8 cellular contexts compared by ENCODE assay signal in genomic region chr9:95048225-95049087, GRCh38.
DNase-seq lines count a peak whose midpoint lies in the region; ATAC-seq and TF ChIP-seq lines count a peak whose summit lies in the region.

No MANE protein-coding gene starts in this region.

- ATAC-seq in activated CD4-positive, alpha-beta T cell treated with anti-CD3 and anti-CD28 coated beads for 36 hours, result peak; percentile 83
- ATAC-seq in lung (ENCODE audit: insufficient read depth, low FRiP score), result peak; percentile 95

- H3K9me3 Mint-ChIP-seq in activated CD4-positive, alpha-beta T cell treated with anti-CD3 and anti-CD28 coated beads for 36 hours (ENCODE audit: low read depth), result no peaks in the 10 kb centered on the region

- H3K27ac Mint-ChIP-seq in activated CD4-positive, alpha-beta T cell treated with anti-CD3 and anti-CD28 coated beads for 36 hours, result no peak overlapping the region

- H3K4me3 Mint-ChIP-seq in activated CD4-positive, alpha-beta T cell treated with anti-CD3 and anti-CD28 coated beads for 36 hours, result peak overlapping the region; percentile 69

- intact Hi-C loops in activated CD4-positive, alpha-beta T cell treated with anti-CD3 and anti-CD28 coated beads for 36 hours (cut with DNase I, micrococcal nuclease), result loop anchor here in 1 of 2 experiments (1.0 to 2.0 kb wide), 2 partner anchors 44 to 266 kb away; no protein-coding TSS in a partner anchor

- H3K27me3 Mint-ChIP-seq in activated CD4-positive, alpha-beta T cell treated with anti-CD3 and anti-CD28 coated beads for 36 hours, result peaks cover 14% of the 10 kb centered on the region

- H3K9me3 ChIP-seq in HEK293 (ENCODE audit: control insufficient read depth, insufficient read depth, low read depth, low read length), result no peaks in the 10 kb centered on the region
- H3K9me3 ChIP-seq in lung (ENCODE audit: control insufficient read depth in 2 of 2, insufficient read depth in 1 of 2, low read length in 1 of 2), result peaks cover 0 to 3% of the 10 kb centered on the region in 2 donors

- H3K4me1 ChIP-seq in HEK293 (ENCODE audit: control insufficient read depth, insufficient read depth, low read length), result peaks cover 18% of the 10 kb centered on the region
- H3K4me1 ChIP-seq in lung (ENCODE audit: control insufficient read depth in 2 of 2, insufficient read depth in 2 of 2, low read length in 2 of 2), result peaks cover 7 to 11% of the 10 kb centered on the region in 2 donors

- H3K36me3 ChIP-seq in HEK293 (ENCODE audit: control insufficient read depth in 2 of 2, insufficient read depth in 1 of 2, low read length in 2 of 2) (no peaks in the 10 kb centered on the region), lung (ENCODE audit: control insufficient read depth in 2 of 2, insufficient read depth in 2 of 2, low read length in 2 of 2) (peaks cover 0 to 4% of the 10 kb centered on the region in 2 donors)

- CTCF ChIA-PET in HEK293 (lab: Yijun Ruan, JAX), result interaction anchor here (0.7 to 1.4 kb wide), 5 partner anchors 24 to 265 kb away, joined by 3 to 6 read pairs (median 4); no protein-coding TSS in a partner anchor
- CTCF ChIA-PET in activated CD4-positive, alpha-beta T cell treated with anti-CD3 and anti-CD28 coated beads for 36 hours (lab: Charles Lee), result no interaction called here

- TF ChIP-seq CTCF in HEK293 (tag by site-specific recombination; IDR thresholded peaks at IDR 0.05) (no peak), lung (IDR thresholded peaks at IDR 0.05; ENCODE audit: control extremely low read depth, extremely low read depth) (no peak)

- H3K4me1 Mint-ChIP-seq in activated CD4-positive, alpha-beta T cell treated with anti-CD3 and anti-CD28 coated beads for 36 hours, result peaks cover 8% of the 10 kb centered on the region

- no peaks in the 10 kb centered on the region for H3K27me3 ChIP-seq in lung (ENCODE audit: control insufficient read depth, insufficient read depth)

- DNase-seq in EL (peak; percentile 59), NCI-H1436 treated with DMSO at 0.1 percent for 48 hours (lab: John Stamatoyannopoulos, UW) (peak; percentile 65), dermis blood vessel endothelial cell (peak; percentile 56), lung (ENCODE audit: low spot score) (peak; percentile 86), mucosa of gallbladder (ENCODE audit: low spot score) (no peak)
- peak; percentile 65 for DNase-seq in activated CD4-positive, alpha-beta T cell treated with anti-CD3 and anti-CD28 coated beads for 36 hours
- DNase-seq in stimulated activated CD8-positive, alpha-beta memory T cell treated with anti-CD3 and anti-CD28 coated beads, Interleukin-15, amount 100 ng/mL, for 24 hours (ENCODE audit: low read depth), result peak; percentile 25

- H3K4me3 ChIP-seq in HEK293 (ENCODE audit: low read depth, low read length), result peak overlapping the region; percentile 64
- H3K4me3 ChIP-seq in lung, result peak overlapping the region; percentile 65

- POLR2A ChIA-PET in HEK293 (lab: Yijun Ruan, JAX), result interaction anchor here (0.8 to 1.0 kb wide), 2 partner anchors 8 to 23 kb away, joined by 3 to 7 read pairs; no protein-coding TSS in a partner anchor
- POLR2A ChIA-PET in activated CD4-positive, alpha-beta T cell treated with anti-CD3 and anti-CD28 coated beads for 36 hours (lab: Charles Lee), result interaction anchor here (0.7 kb wide), 1 partner anchor 74 kb away, joined by 3 read pairs; no protein-coding TSS in a partner anchor

- H3K27ac ChIP-seq in HEK293 (ENCODE audit: extremely low read depth, low read depth, low read length) (no peak overlapping the region), lung (ENCODE audit: low read depth in 1 of 2, low read length in 1 of 2) (peak overlapping the region; percentile 88 to 94)

- WGBS in lung, 2 donors, result 0 to 1% methylated on average over 56 to 58 of the region's 58 CpGs

- no peaks in the 10 kb centered on the region for H3K36me3 Mint-ChIP-seq in activated CD4-positive, alpha-beta T cell treated with anti-CD3 and anti-CD28 coated beads for 36 hours (ENCODE audit: low read depth)

TF ChIP-seq in HEK293, 187 proteins besides CTCF, POLR2A, EP300 and RAD21 (continues in another document):
- TF ChIP-seq ELK4 (IDR thresholded peaks at IDR 0.05; ENCODE audit: borderline replicate concordance, low read depth, low read length), result no peak
- peak; percentile 32; the same call in 1 of the 2 replicates for TF ChIP-seq SP2 (tag by site-specific recombination; IDR thresholded peaks at IDR 0.05)
- peak; percentile 19; the same call in 1 of the 2 replicates for TF ChIP-seq PRDM10 (tag by site-specific recombination; IDR thresholded peaks at IDR 0.05)
- no peak for TF ChIP-seq ZBTB44 (tag by site-specific recombination; IDR thresholded peaks at IDR 0.05)
- TF ChIP-seq BCL11B (tag by site-specific recombination; IDR thresholded peaks at IDR 0.05; ENCODE audit: low read depth), result no peak
- TF ChIP-seq ZEB2 (tag by site-specific recombination; IDR thresholded peaks at IDR 0.05), result no peak
- TF ChIP-seq ZBTB26 (tag by site-specific recombination; optimal IDR thresholded peaks at IDR 0.05), result peak; percentile 85
- TF ChIP-seq PBX3 (CRISPR knock-in tag; IDR thresholded peaks at IDR 0.05), result 0 out of 2 replicates have a peak, but pooled peaks have one; percentile 67
- TF ChIP-seq ZNF155 (tag by site-specific recombination; IDR thresholded peaks at IDR 0.05), result no peak
- TF ChIP-seq ZNF10 (tag by site-specific recombination; IDR thresholded peaks at IDR 0.05), result no peak
- TF ChIP-seq ZNF501 (tag by site-specific recombination; IDR thresholded peaks at IDR 0.05), result 0 out of 2 replicates have a peak, but pooled peaks have one; percentile 54
